Comparison of ENCODE assay signal across 23 cellular contexts in the genomic region with DNA sequence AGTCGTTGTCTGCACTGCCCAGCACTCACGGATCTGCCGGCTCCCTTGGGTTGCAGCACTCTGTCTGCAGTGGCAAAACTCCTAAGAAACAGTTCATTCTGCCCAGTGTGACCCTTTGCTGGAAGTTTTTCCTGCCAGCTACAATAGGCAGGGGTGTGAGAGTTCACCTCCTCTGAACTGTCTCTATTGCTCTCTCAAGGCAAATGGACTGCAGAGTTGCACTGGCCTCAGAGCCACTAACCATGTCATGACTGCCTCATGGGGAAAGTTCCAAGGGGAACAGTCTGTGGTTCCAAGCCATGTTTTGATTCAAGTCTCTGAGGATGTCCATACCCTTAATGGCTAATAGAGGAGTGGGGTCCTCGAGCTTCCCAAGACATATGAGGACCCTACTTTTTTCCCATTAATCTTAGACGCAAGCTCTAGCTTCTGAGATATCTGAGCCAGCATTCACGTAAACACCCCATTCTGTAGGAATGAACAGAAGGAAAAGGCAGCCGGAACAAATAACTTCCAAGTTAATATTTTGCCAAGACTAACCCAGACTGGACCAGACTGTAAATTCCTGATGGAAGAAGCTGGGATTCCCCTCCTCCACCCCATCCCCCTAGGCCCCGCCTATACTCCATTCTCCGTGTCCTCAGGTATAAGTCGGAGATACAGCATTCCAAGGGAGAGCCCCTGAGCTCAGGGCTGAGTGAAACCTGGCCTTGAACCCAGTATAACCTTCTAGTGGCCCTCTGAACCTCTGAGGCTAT.
DNase-seq lines count a peak whose midpoint lies in the region; ATAC-seq, FAIRE-seq and TF ChIP-seq lines count a peak whose summit lies in the region.
"Had no signal": no experiment of that assay in that cellular context is flagged by ENCODE, and none has a peak within 500 bp of the region (broad histone marks: within the 10 kb centered on the region; RNA-seq: fewer than 3 reads in every experiment).

No MANE protein-coding gene starts in this region.

- no peak overlapping the region for H2BK120ac ChIP-seq in H1 (replicated peaks; ENCODE audit: low read depth, low read length)

- no peak overlapping the region for H2BK20ac ChIP-seq in H1 (ENCODE audit: low read length)

- H3K14ac ChIP-seq in H1 (ENCODE audit: insufficient read length), result no peak overlapping the region

- POLR2A ChIA-PET in HepG2 (lab: Yijun Ruan, JAX), result no interaction called here
- POLR2A ChIA-PET in H1 (lab: Charles Lee; ENCODE audit: partially characterized antibody), result interaction anchor here (1.8 kb wide), 1 partner anchor 192 kb away, joined by 4 read pairs; no protein-coding TSS in a partner anchor

- H3K9me3 ChIP-seq in HepG2 (ENCODE audit: low read length), result no peaks in the 10 kb centered on the region
- H3K9me3 ChIP-seq in right lobe of liver, result no peaks in the 10 kb centered on the region
- no peaks in the 10 kb centered on the region for H3K9me3 ChIP-seq in H1 (ENCODE audit: insufficient read depth in 2 of 2, low read depth in 1 of 2, low read length in 1 of 2)
- H3K9me3 ChIP-seq: testis had no signal

- H4K8ac ChIP-seq in H1 (ENCODE audit: extremely low read depth, insufficient read depth, low read length), result no peak overlapping the region

- TF ChIP-seq EP300 in HepG2 (IDR thresholded peaks at IDR 0.05; ENCODE audit: low read depth in 2 of 2, low read length in 2 of 2), result no peak
- TF ChIP-seq EP300 in HepG2 (CRISPR knock-in tag; IDR thresholded peaks at IDR 0.05; ENCODE audit: borderline replicate concordance), result no peak
- no peak for TF ChIP-seq EP300 in H1 (IDR thresholded peaks at IDR 0.05; ENCODE audit: borderline replicate concordance in 1 of 2, low read depth in 2 of 2, low read length in 2 of 2)

- H3K79me2 ChIP-seq in HepG2 (ENCODE audit: insufficient read depth, low read length) (no peaks in the 10 kb centered on the region), H1 (ENCODE audit: control insufficient read depth in 1 of 2, insufficient read depth in 2 of 2, low read length in 2 of 2) (no peaks in the 10 kb centered on the region)

- no peaks in the 10 kb centered on the region; the same call in 1 of the 2 replicates for H4K20me1 ChIP-seq in HepG2 (ENCODE audit: insufficient read depth, low read length)
- H4K20me1 ChIP-seq in H1 (replicated peaks in 1 of 2; ENCODE audit: control insufficient read depth in 1 of 2, insufficient read depth in 2 of 2, low read length in 2 of 2), result no peaks in the 10 kb centered on the region

- in situ Hi-C loops in HepG2 (cut with HindIII; ENCODE audit: extremely low pct_ligation_motif_present, low pct_unique_long_range_greater_than_20kb), result no loop called here

- H3K4me2 ChIP-seq in HepG2 (ENCODE audit: low read depth, low read length) (peak overlapping the region; percentile 46), H1 (ENCODE audit: insufficient read depth in 1 of 2, low read depth in 2 of 2, low read length in 2 of 2) (peak overlapping the region; percentile 53 to 56)
- H3K4me2 ChIP-seq: KMS-11 had no signal

- TF ChIP-seq CTCF in HepG2 (CRISPR knock-in tag; IDR thresholded peaks at IDR 0.05) (no peak), right lobe of liver (IDR thresholded peaks at IDR 0.05) (no peak), H1 (IDR thresholded peaks at IDR 0.05; ENCODE audit: control extremely low read depth in 1 of 3, insufficient read depth in 1 of 3, low read depth in 1 of 3, low read length in 3 of 3) (no peak)

- no peak overlapping the region for H2AFZ ChIP-seq in HepG2 (ENCODE audit: low read length)
- H2AFZ ChIP-seq in H1 (ENCODE audit: low read length), result no peak overlapping the region

- no peak overlapping the region for H4K5ac ChIP-seq in H1 (ENCODE audit: insufficient read length, low read depth, low read length)

- FAIRE-seq in HepG2 (lab: Jason Lieb, UNC) (no peak), H1 (lab: Jason Lieb, UNC) (no peak)
- FAIRE-seq: urothelium cell line had no signal

- no peak overlapping the region for H3K4ac ChIP-seq in H1 (replicated peaks; ENCODE audit: insufficient read length, low read depth, low read length)

- no peak overlapping the region for H2BK15ac ChIP-seq in H1 (ENCODE audit: low read length)

- H3K4me3 ChIP-seq in HepG2 (replicated peaks in 1 of 3; ENCODE audit: insufficient read depth in 1 of 3, low read depth in 2 of 3, low read length in 3 of 3) (no peak overlapping the region), right lobe of liver (no peak overlapping the region), H1 (ENCODE audit: extremely low read depth in 1 of 4, insufficient read depth in 2 of 4, low read depth in 3 of 4, low read length in 4 of 4) (peak overlapping the region in 1 of 4 experiments; percentile 44; a peak in 4 of 8 replicates)
- H3K4me3 ChIP-seq: testis had no signal

- no peak overlapping the region for H3K9ac ChIP-seq in HepG2 (ENCODE audit: insufficient read depth, low read depth, low read length)
- no peak overlapping the region for H3K9ac ChIP-seq in H1 (replicated peaks in 1 of 4; ENCODE audit: extremely low read depth in 1 of 4, low read depth in 3 of 4, low read length in 3 of 4)
- H3K9ac ChIP-seq: KMS-11 had no signal

- WGBS in HepG2 (ENCODE audit: low lambda C conversion rate), result 16% methylated on average over 9 of the region's 10 CpGs
- 37% methylated on average over 8 of the region's 10 CpGs for WGBS in right lobe of liver (ENCODE audit: insufficient coverage, low coverage, low lambda C conversion rate, missing lambda C conversion rate)
- WGBS in H1 (ENCODE audit: extremely low coverage in 1 of 2, insufficient coverage in 1 of 2, insufficient read length in 1 of 2, insufficient replicate concordance in 2 of 2, low coverage in 1 of 2, low lambda C conversion rate in 2 of 2, missing lambda C conversion rate in 1 of 2), 2 experiments, result 82% methylated on average over 10 of the region's 10 CpGs; no CpG with 5 or more reads in 1 of the 2 experiments

- CTCF ChIA-PET in HepG2 (lab: Yijun Ruan, JAX; ENCODE audit: low intra/inter-chr PET ratio, low total read pairs) (no interaction called here), H1 (lab: Charles Lee; ENCODE audit: partially characterized antibody) (interaction anchor here (0.8 to 3.8 kb wide), 5 partner anchors 13 to 600 kb away, joined by 3 to 21 read pairs (median 3); no protein-coding TSS in a partner anchor)

- H3K4me1 ChIP-seq in HepG2 (ENCODE audit: insufficient read depth, low read length) (peaks cover 18% of the 10 kb centered on the region), right lobe of liver (no peaks in the 10 kb centered on the region), H1 (replicated peaks in 1 of 4; ENCODE audit: control insufficient read depth in 3 of 4, insufficient read depth in 4 of 4, low read length in 3 of 4) (peaks cover 3 to 10% (median 5%) of the 10 kb centered on the region in 4 experiments)
- H3K4me1 ChIP-seq: testis had no signal

- H3K56ac ChIP-seq in H1 (replicated peaks; ENCODE audit: insufficient read length, low read depth, low read length), result no peak overlapping the region

- DNase-seq in HepG2 (ENCODE audit: low spot score) (no peak), right lobe of liver (no peak), H1 (ENCODE audit: low read depth in 1 of 2, low spot score in 2 of 2) (peak in 1 of 2 experiments; percentile 33), kidney tubule cell (ENCODE audit: low spot score) (peak; percentile 92), nucleus accumbens (lab: John Stamatoyannopoulos, UW) (no peak), GM19240 (ENCODE audit: insufficient read length, low spot score) (no peak)
- DNase-seq in activated CD8-positive, alpha-beta memory T cell treated with anti-CD3 and anti-CD28 coated beads for 24 hours, result no peak
- DNase-seq: activated CD4-positive, alpha-beta memory T cell treated with anti-CD3 and anti-CD28 coated beads, Interleukin-2, amount 10 ng/mL, durations not matched to agents 7 days and 5 days; aorta; CD8-positive, alpha-beta memory T cell; GDM1; HCEC 1CT; MM.1S; NCI-H1436; NCI-H345; stimulated activated naive CD4-positive, alpha-beta T cell; T-helper 1 cell; testis had no signal

- no peak overlapping the region for H4K91ac ChIP-seq in H1 (replicated peaks; ENCODE audit: insufficient read length, low read length)

- ATAC-seq in HepG2 (peak; percentile 65), right lobe of liver (no peak), GM21423 (IDR thresholded peaks at IDR 0.05; ENCODE audit: unreplicated experiment) (no peak)
- ATAC-seq: activated CD4-positive, CD25-positive, alpha-beta regulatory T cell treated with anti-CD3 and anti-CD28 coated beads, Interleukin-2, amount 50 U/mL, for 24 hours; activated naive CD4-positive, alpha-beta T cell treated with anti-CD3 and anti-CD28 coated beads, Interleukin-2, amount 50 U/mL, for 72 hours had no signal

- no peak overlapping the region for H2BK5ac ChIP-seq in H1 (ENCODE audit: low read depth, low read length)

- H2AK5ac ChIP-seq in H1 (ENCODE audit: low read depth, low read length), result no peak overlapping the region

- no peak for TF ChIP-seq RAD21 in HepG2 (CRISPR knock-in tag; IDR thresholded peaks at IDR 0.05)
- no peak for TF ChIP-seq RAD21 in H1 (IDR thresholded peaks at IDR 0.05 in 1 of 2, conservative IDR thresholded peaks at IDR 0.05 in 1 of 2; ENCODE audit: low read depth in 2 of 2, low read length in 2 of 2)

- BruUV-seq in HepG2 (replicated peaks; lab: Mats Ljungman, UMichigan), result no TSS peak

- H3K36me3 ChIP-seq in HepG2 (replicated peaks in 1 of 2; ENCODE audit: control insufficient read depth in 1 of 2, insufficient read depth in 2 of 2, low read length in 2 of 2) (no peaks in the 10 kb centered on the region), right lobe of liver (no peaks in the 10 kb centered on the region), H1 (ENCODE audit: control insufficient read depth in 2 of 4, insufficient read depth in 4 of 4, low read length in 3 of 4) (no peaks in the 10 kb centered on the region)

- intact Hi-C loops in HepG2 (cut with micrococcal nuclease; ENCODE audit: unreplicated experiment) (no loop called here), right lobe of liver (cut with DNase I) (no loop called here)

- H3K27me3 ChIP-seq in HepG2 (ENCODE audit: control insufficient read depth in 1 of 2, insufficient read depth in 2 of 2, low read length in 2 of 2) (peaks cover 0 to 7% of the 10 kb centered on the region in 2 experiments; a peak in 1 of 5 replicates), right lobe of liver (no peaks in the 10 kb centered on the region), H1 (replicated peaks in 1 of 4; ENCODE audit: control insufficient read depth in 3 of 4, extremely low read depth in 1 of 4, insufficient read depth in 3 of 4, low read length in 3 of 4) (peaks cover 0 to 20% (median 16%) of the 10 kb centered on the region in 4 experiments; a peak in 5 of 7 replicates)
- H3K27me3 ChIP-seq: testis had no signal

- H3K27ac ChIP-seq in HepG2 (ENCODE audit: extremely low read length, insufficient read depth, low read length), result no peak overlapping the region
- no peak overlapping the region for H3K27ac ChIP-seq in right lobe of liver
- H3K27ac ChIP-seq in H1 (ENCODE audit: low read depth, low read length), result no peak overlapping the region
- H3K27ac ChIP-seq: KMS-11, testis had no signal

- no peak overlapping the region for H3K18ac ChIP-seq in H1 (ENCODE audit: extremely low read depth, low read length)

- TF ChIP-seq POLR2A in HepG2 (IDR thresholded peaks at IDR 0.05; ENCODE audit: insufficient read depth in 1 of 2, low read depth in 2 of 2, low read length in 2 of 2), result no peak
- no peak for TF ChIP-seq POLR2A in right lobe of liver (IDR thresholded peaks at IDR 0.05)
- TF ChIP-seq POLR2A in H1 (IDR thresholded peaks at IDR 0.05; ENCODE audit: control extremely low read depth in 1 of 2, low read depth in 2 of 2, low read length in 2 of 2), result no peak

- no peaks in the 10 kb centered on the region for H3K79me1 ChIP-seq in H1 (ENCODE audit: low read depth, low read length)

- H3K23me2 ChIP-seq in H1 (ENCODE audit: low read depth, low read length), result no peaks in the 10 kb centered on the region; the same call in 1 of the 2 replicates

- no peak overlapping the region for H2BK12ac ChIP-seq in H1 (ENCODE audit: low read depth, low read length)

- H3K23ac ChIP-seq in H1 (ENCODE audit: insufficient read length), result no peak overlapping the region
